20 cellular contexts compared by ENCODE assay signal in genomic region chr11:47870404-47870803, GRCh38. TPM values are rescaled to one million over a fixed set of nuclear protein-coding genes. Genes with fewer than 3 reads are reported as not detected.
A peak's percentile ranks its signal among the peaks of the same experiment; 100 is the strongest.
DNase-seq lines count a peak whose midpoint lies in the region; ATAC-seq and TF ChIP-seq lines count a peak whose summit lies in the region.
"Had no signal": no experiment of that assay in that cellular context is flagged by ENCODE, and none has a peak within 500 bp of the region (broad histone marks: within the 10 kb centered on the region; RNA-seq: fewer than 3 reads in every experiment).

No MANE protein-coding gene starts in this region.

- H3K79me2 ChIP-seq in SK-N-SH (ENCODE audit: insufficient read depth) (no peaks in the 10 kb centered on the region), Loucy (ENCODE audit: insufficient read depth, low read length) (no peaks in the 10 kb centered on the region), MM.1S (ENCODE audit: low read length) (no peaks in the 10 kb centered on the region)

- H3K9me2 ChIP-seq in SK-N-SH: no peaks in the 10 kb centered on the region
- no peaks in the 10 kb centered on the region for H3K9me2 ChIP-seq in Loucy (replicated peaks; ENCODE audit: low read depth, low read length)
- no peaks in the 10 kb centered on the region for H3K9me2 ChIP-seq in MM.1S (replicated peaks; ENCODE audit: insufficient read depth, low read length)

- no peak for TF ChIP-seq RAD21 in SK-N-SH (IDR thresholded peaks at IDR 0.05; ENCODE audit: low read length)

- H3K9me3 ChIP-seq in SK-N-SH (peaks cover 4% of the 10 kb centered on the region; the same call in 1 of the 2 replicates), Loucy (ENCODE audit: insufficient read depth, low read depth, low read length) (peaks cover 5% of the 10 kb centered on the region; the same call in 1 of the 2 replicates), esophagus squamous epithelium (peaks cover 0 to 7% (median 7%) of the 10 kb centered on the region in 3 donors), MM.1S (replicated peaks; ENCODE audit: insufficient read depth, low read length) (no peaks in the 10 kb centered on the region)
- H3K9me3 ChIP-seq: BE2C had no signal

- 0 out of 2 replicates have a peak overlapping the region, but pooled peaks have one; percentile 7 for H2AFZ ChIP-seq in SK-N-SH (ENCODE audit: low read depth)
- 0 out of 2 replicates have a peak overlapping the region, but pooled peaks have one; percentile 29 for H2AFZ ChIP-seq in Loucy (ENCODE audit: low read length)
- no peak overlapping the region for H2AFZ ChIP-seq in MM.1S (ENCODE audit: low read length)

- CTCF ChIA-PET in SK-N-SH (lab: Yijun Ruan, JAX): no interaction called here

- H3K9ac ChIP-seq in SK-N-SH (no peak overlapping the region), Loucy (ENCODE audit: low read depth, low read length, poor library complexity, severe bottlenecking) (no peak overlapping the region), MM.1S (ENCODE audit: low read length) (no peak overlapping the region)

- 94% methylated on average over 2 of the region's 2 CpGs for WGBS in SK-N-SH (ENCODE audit: low lambda C conversion rate)
- 68 to 77% methylated on average over 2 of the region's 2 CpGs for WGBS in esophagus squamous epithelium, 2 donors

- H3K36me3 Mint-ChIP-seq in stimulated activated effector memory CD8-positive, alpha-beta T cell treated with anti-CD3 and anti-CD28 coated beads, Interleukin-12 subunit alpha, Interleukin-12 subunit beta, amount 100 ng/mL, for 72 hours: no peaks in the 10 kb centered on the region

- H3F3A ChIP-seq in SK-N-SH (replicated peaks; ENCODE audit: insufficient read depth) (peaks cover 10% of the 10 kb centered on the region), Loucy (ENCODE audit: low read depth) (no peaks in the 10 kb centered on the region), MM.1S (ENCODE audit: insufficient read depth, low read length) (no peaks in the 10 kb centered on the region)

- no peak overlapping the region for H3K4me3 Mint-ChIP-seq in stimulated activated effector memory CD8-positive, alpha-beta T cell treated with anti-CD3 and anti-CD28 coated beads, Interleukin-12 subunit alpha, Interleukin-12 subunit beta, amount 100 ng/mL, for 72 hours
- H3K4me3 Mint-ChIP-seq: CD4-positive, alpha-beta memory T cell had no signal

- H3K27ac ChIP-seq in SK-N-SH (ENCODE audit: low read depth in 2 of 2, low read length in 1 of 2) (no peak overlapping the region), esophagus squamous epithelium (peak overlapping the region in 3 of 4 donors; percentile 28 to 56 (median 50)), MM.1S (ENCODE audit: low read length) (no peak overlapping the region)
- H3K27ac ChIP-seq: 22Rv1, SK-N-MC had no signal

- H3K36me3 ChIP-seq in SK-N-SH (replicated peaks in 1 of 2; ENCODE audit: control insufficient read depth in 1 of 2, insufficient read depth in 2 of 2, low read length in 1 of 2) (no peaks in the 10 kb centered on the region), Loucy (ENCODE audit: insufficient read depth, low read length) (no peaks in the 10 kb centered on the region), esophagus squamous epithelium (no peaks in the 10 kb centered on the region), MM.1S (replicated peaks; ENCODE audit: insufficient read depth, low read length) (no peaks in the 10 kb centered on the region)
- H3K36me3 ChIP-seq: BE2C had no signal

- no peak for TF ChIP-seq EP300 in SK-N-SH (IDR thresholded peaks at IDR 0.05; ENCODE audit: borderline replicate concordance in 1 of 2, low read depth in 1 of 2, low read length in 1 of 2)

- no peak for TF ChIP-seq POLR2A in esophagus squamous epithelium (IDR thresholded peaks at IDR 0.05)

- intact Hi-C loops in esophagus squamous epithelium (cut with DNase I): no loop called here

- DNase-seq in SK-N-SH (no peak), esophagus squamous epithelium (lab: John Stamatoyannopoulos, UW) (no peak), MM.1S (no peak), SW 1271 (lab: John Stamatoyannopoulos, UW) (no peak)
- no peak for DNase-seq in stimulated activated effector memory CD8-positive, alpha-beta T cell treated with anti-CD3 and anti-CD28 coated beads, Interleukin-12 subunit alpha, Interleukin-12 subunit beta, amount 100 ng/mL, for 72 hours (ENCODE audit: low spot score in 2 of 2)
- DNase-seq in stimulated activated naive CD4-positive, alpha-beta T cell (lab: John Stamatoyannopoulos, UW): no peak
- DNase-seq: BE2C; CD4-positive, alpha-beta memory T cell; H7; NCI-H1092; NCI-H1436 treated with DMSO at 0.1 percent for 48 hours; NCI-H2029 treated with DMSO at 0.1 percent for 48 hours; NCI-H510A; NCI-H748 treated with DMSO at 0.1 percent for 48 hours; NK-92 treated with Interleukin-12 subunit alpha and Interleukin-12 subunit beta, amount 100 ng/mL, for 24 hours; Right ventricle myocardium superior had no signal

- H3K27me3 ChIP-seq in SK-N-SH (ENCODE audit: insufficient read depth) (no peaks in the 10 kb centered on the region), Loucy (ENCODE audit: insufficient read depth, low read length, poor library complexity, severe bottlenecking) (no peaks in the 10 kb centered on the region), esophagus squamous epithelium (no peaks in the 10 kb centered on the region), MM.1S (replicated peaks; ENCODE audit: insufficient read depth, low read length) (no peaks in the 10 kb centered on the region)
- H3K27me3 ChIP-seq: BE2C had no signal

- no peak for ATAC-seq in SK-N-SH treated with all-trans-retinoic acid at 6 μM for 48 hours
- no peak for ATAC-seq in stimulated activated effector memory CD8-positive, alpha-beta T cell treated with anti-CD3 and anti-CD28 coated beads, Interleukin-12 subunit alpha, Interleukin-12 subunit beta, amount 100 ng/mL, for 72 hours

- peaks cover 3% of the 10 kb centered on the region for H3K9me3 Mint-ChIP-seq in stimulated activated effector memory CD8-positive, alpha-beta T cell treated with anti-CD3 and anti-CD28 coated beads, Interleukin-12 subunit alpha, Interleukin-12 subunit beta, amount 100 ng/mL, for 72 hours

- POLR2A ChIA-PET in SK-N-SH (lab: Yijun Ruan, JAX): no interaction called here

- H3K4me2 ChIP-seq in SK-N-SH: no peak overlapping the region
- peak overlapping the region; percentile 37 for H3K4me2 ChIP-seq in Loucy (ENCODE audit: low read depth, low read length, poor library complexity, severe bottlenecking)
- H3K4me2 ChIP-seq in MM.1S (ENCODE audit: low read depth, low read length): no peak overlapping the region

- peaks cover 8% of the 10 kb centered on the region for H3K4me1 Mint-ChIP-seq in stimulated activated effector memory CD8-positive, alpha-beta T cell treated with anti-CD3 and anti-CD28 coated beads, Interleukin-12 subunit alpha, Interleukin-12 subunit beta, amount 100 ng/mL, for 72 hours

- H3K4me1 ChIP-seq in SK-N-SH (ENCODE audit: control insufficient read depth in 1 of 2, insufficient read depth in 2 of 2, low read depth in 1 of 2, low read length in 1 of 2) (peaks cover 0 to 11% of the 10 kb centered on the region in 2 experiments; a peak in 1 of 4 replicates), Loucy (ENCODE audit: insufficient read depth, low read length, poor library complexity, severe bottlenecking) (peaks cover 17% of the 10 kb centered on the region), esophagus squamous epithelium (peaks cover 0 to 31% (median 3%) of the 10 kb centered on the region in 3 donors), MM.1S (ENCODE audit: low read length) (no peaks in the 10 kb centered on the region)
- H3K4me1 ChIP-seq: BE2C had no signal

- H4K20me1 ChIP-seq in SK-N-SH (ENCODE audit: insufficient read depth) (no peaks in the 10 kb centered on the region), Loucy (ENCODE audit: insufficient read depth, low read length, poor library complexity, severe bottlenecking) (no peaks in the 10 kb centered on the region), MM.1S (ENCODE audit: insufficient read depth, low read length) (no peaks in the 10 kb centered on the region)

- peak overlapping the region; percentile 6 for H3K27ac Mint-ChIP-seq in stimulated activated effector memory CD8-positive, alpha-beta T cell treated with anti-CD3 and anti-CD28 coated beads, Interleukin-12 subunit alpha, Interleukin-12 subunit beta, amount 100 ng/mL, for 72 hours

- TF ChIP-seq CTCF in SK-N-SH (IDR thresholded peaks at IDR 0.05) (no peak), Loucy (conservative IDR thresholded peaks at IDR 0.05; ENCODE audit: low read length) (no peak), esophagus squamous epithelium (IDR thresholded peaks at IDR 0.05) (no peak), MM.1S (IDR thresholded peaks at IDR 0.05; ENCODE audit: low read length) (no peak)

- H3K4me3 ChIP-seq in SK-N-SH (ENCODE audit: low read depth in 2 of 2, low read length in 1 of 2): no peak overlapping the region
- H3K4me3 ChIP-seq in Loucy (ENCODE audit: low read length, poor library complexity, severe bottlenecking): peak overlapping the region; percentile 11
- no peak overlapping the region for H3K4me3 ChIP-seq in esophagus squamous epithelium
- no peak overlapping the region for H3K4me3 ChIP-seq in MM.1S (ENCODE audit: low read length)
- H3K4me3 ChIP-seq: SK-N-MC had no signal

TF ChIP-seq in SK-N-SH, 30 proteins besides CTCF, POLR2A, EP300 and RAD21:
- TF ChIP-seq CHD2 (IDR thresholded peaks at IDR 0.05; ENCODE audit: low read length, partially characterized antibody) (no peak), MAX (IDR thresholded peaks at IDR 0.05; ENCODE audit: low read depth) (no peak)

TF ChIP-seq in SK-N-SH treated with all-trans-retinoic acid at 6 μM for 48 hours, 23 proteins besides CTCF, POLR2A, EP300 and RAD21:
- TF ChIP-seq ZNF70 (CRISPR knock-in tag; IDR thresholded peaks at IDR 0.05) (no peak), TCF4 (CRISPR knock-in tag; IDR thresholded peaks at IDR 0.05; ENCODE audit: borderline replicate concordance) (no peak), CSDC2 (CRISPR knock-in tag; IDR thresholded peaks at IDR 0.05) (no peak), ARNTL (CRISPR knock-in tag; IDR thresholded peaks at IDR 0.05; ENCODE audit: borderline replicate concordance, low read depth) (no peak)

RNA-seq across cellular contexts. Expression of gene NUP160, which starts 22.3 kb away (rescaled TPM):
- polyA plus RNA-seq in SK-N-SH (2012; rRNA removed): 19.3 and 27.1 TPM in 2 replicates
- polyA plus RNA-seq in SK-N-SH (2012; cell fraction: cytosol; rRNA removed): 20.6 and 22.0 TPM in 2 replicates
- polyA plus RNA-seq in SK-N-SH (2012; cell fraction: nucleus; rRNA removed): 21.9 and 41.5 TPM in 2 replicates
- 10 to 100 TPM; 11.0 to 30.1 (median 20.7) TPM for total RNA-seq in esophagus squamous epithelium

Comparison
In these comparisons a context has a peak if more than half of its experiments do, and no peak if none do; other contexts are left out.
1. H3K27ac ChIP-seq: peak in esophagus squamous epithelium (3 of 4); none in SK-N-SH (0 of 2) and MM.1S (single experiment).